In the genomic region with DNA sequence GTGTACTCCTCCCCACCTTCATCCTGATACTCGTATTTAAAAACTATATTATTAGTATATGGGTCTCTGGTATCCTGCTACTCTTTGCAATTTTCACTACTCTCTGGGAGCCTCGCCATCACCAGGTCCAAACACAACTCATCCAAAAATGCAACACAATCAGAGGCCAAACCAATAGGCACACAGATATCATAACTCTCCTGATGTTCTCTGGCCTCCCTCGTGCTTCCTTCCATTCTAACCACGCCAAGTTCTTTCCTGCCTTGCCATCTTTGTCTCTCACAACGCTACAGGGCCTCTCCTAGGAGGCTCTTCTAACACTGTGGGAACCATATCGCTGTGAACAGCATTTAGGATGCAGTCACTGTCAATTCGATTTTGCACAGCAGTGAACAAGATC, we compare ENCODE assay signal across 1 cellular context.
TF ChIP-seq lines count a peak whose summit lies in the region.

No MANE protein-coding gene starts in this region.

TF ChIP-seq in GM12878, 131 proteins besides CTCF, POLR2A, EP300 and RAD21:
- TF ChIP-seq STAT1 (conservative IDR thresholded peaks at IDR 0.05) (no peak), CHD4 (IDR thresholded peaks at IDR 0.05) (no peak), NR2F1 (conservative IDR thresholded peaks at IDR 0.05) (no peak), EZH2 (IDR thresholded peaks at IDR 0.05; ENCODE audit: borderline replicate concordance, control insufficient read depth, low read depth, low read length) (no peak), SIN3A (IDR thresholded peaks at IDR 0.05; ENCODE audit: low read depth, low read length) (no peak), NFIC (IDR thresholded peaks at IDR 0.05; ENCODE audit: low read depth, low read length) (no peak), HCFC1 (IDR thresholded peaks at IDR 0.05; ENCODE audit: low read length) (no peak), HDAC2 (IDR thresholded peaks at IDR 0.05) (no peak), NBN (IDR thresholded peaks at IDR 0.05) (no peak), ETV6 (conservative IDR thresholded peaks at IDR 0.05 in 1 of 2, IDR thresholded peaks at IDR 0.05 in 1 of 2; ENCODE audit: borderline replicate concordance in 1 of 2, low read depth in 1 of 2) (no peak), TAF1 (IDR thresholded peaks at IDR 0.05; ENCODE audit: borderline replicate concordance, low read depth, low read length) (no peak), KAT2A (conservative IDR thresholded peaks at IDR 0.05; ENCODE audit: control insufficient read depth, low read depth, low read length) (no peak), SREBF1 (IDR thresholded peaks at IDR 0.05; ENCODE audit: low read length) (no peak), RAD51 (IDR thresholded peaks at IDR 0.05) (no peak)
- TF ChIP-seq, protein P1, sequence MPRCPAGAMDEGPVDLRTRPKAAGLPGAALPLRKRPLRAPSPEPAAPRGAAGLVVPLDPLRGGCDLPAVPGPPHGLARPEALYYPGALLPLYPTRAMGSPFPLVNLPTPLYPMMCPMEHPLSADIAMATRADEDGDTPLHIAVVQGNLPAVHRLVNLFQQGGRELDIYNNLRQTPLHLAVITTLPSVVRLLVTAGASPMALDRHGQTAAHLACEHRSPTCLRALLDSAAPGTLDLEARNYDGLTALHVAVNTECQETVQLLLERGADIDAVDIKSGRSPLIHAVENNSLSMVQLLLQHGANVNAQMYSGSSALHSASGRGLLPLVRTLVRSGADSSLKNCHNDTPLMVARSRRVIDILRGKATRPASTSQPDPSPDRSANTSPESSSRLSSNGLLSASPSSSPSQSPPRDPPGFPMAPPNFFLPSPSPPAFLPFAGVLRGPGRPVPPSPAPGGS (IDR thresholded peaks at IDR 0.05; ENCODE audit: borderline replicate concordance, insufficient read depth, low read depth, low read length, poor library complexity, severe bottlenecking): no peak
- TF ChIP-seq, protein P2, sequence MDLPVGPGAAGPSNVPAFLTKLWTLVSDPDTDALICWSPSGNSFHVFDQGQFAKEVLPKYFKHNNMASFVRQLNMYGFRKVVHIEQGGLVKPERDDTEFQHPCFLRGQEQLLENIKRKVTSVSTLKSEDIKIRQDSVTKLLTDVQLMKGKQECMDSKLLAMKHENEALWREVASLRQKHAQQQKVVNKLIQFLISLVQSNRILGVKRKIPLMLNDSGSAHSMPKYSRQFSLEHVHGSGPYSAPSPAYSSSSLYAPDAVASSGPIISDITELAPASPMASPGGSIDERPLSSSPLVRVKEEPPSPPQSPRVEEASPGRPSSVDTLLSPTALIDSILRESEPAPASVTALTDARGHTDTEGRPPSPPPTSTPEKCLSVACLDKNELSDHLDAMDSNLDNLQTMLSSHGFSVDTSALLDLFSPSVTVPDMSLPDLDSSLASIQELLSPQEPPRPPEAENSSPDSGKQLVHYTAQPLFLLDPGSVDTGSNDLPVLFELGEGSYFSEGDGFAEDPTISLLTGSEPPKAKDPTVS (IDR thresholded peaks at IDR 0.05; ENCODE audit: low read depth, low read length): no peak
